8 cellular contexts compared by ENCODE assay signal in the genomic region with DNA sequence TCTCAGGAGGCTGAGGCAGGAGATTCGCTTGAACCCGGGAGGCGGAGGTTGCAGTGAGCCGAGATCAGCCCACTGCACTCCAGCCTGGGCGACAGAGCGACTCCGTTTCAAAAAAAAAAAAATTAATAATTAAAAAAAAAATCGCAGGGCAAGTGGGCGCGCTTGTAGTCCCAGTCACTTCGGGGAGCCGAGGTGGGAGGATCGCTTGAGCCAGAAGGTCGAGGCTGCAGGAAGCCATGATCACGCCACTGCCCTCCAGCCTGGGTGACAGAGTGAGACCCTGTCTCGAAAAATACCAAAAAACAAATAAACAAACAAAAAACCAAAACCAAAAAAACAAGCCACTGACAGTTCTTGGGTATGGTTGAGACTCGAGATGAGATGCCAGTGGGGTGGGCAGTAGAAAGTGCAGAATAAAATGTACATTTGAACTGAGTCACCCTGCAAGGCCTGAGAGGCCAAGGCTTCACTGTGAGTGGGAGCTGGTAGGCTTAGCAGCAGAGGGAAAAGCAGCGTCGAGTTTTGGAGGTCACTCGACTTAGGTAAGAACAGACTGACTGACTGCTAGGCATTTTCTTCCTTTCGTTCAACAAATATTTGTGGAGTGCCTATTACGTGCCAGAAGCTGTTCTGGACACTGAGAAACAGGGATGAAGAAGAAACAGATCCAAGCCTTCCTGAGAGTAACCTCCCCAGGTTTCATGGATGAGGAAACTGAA. TPM values are rescaled to one million over a fixed set of nuclear protein-coding genes. Genes with fewer than 3 reads are reported as not detected.
DNase-seq lines count a peak whose midpoint lies in the region; ATAC-seq and TF ChIP-seq lines count a peak whose summit lies in the region.

No MANE protein-coding gene starts in this region.

- H2AFZ ChIP-seq in PC-3 (ENCODE audit: low read length) (peak overlapping the region; percentile 71), neuron (ENCODE audit: low read depth, low read length) (peak overlapping the region; percentile 48)

- H3K27me3 ChIP-seq in PC-3 (ENCODE audit: low read length) (no peaks in the 10 kb centered on the region), duodenal mucosa (ENCODE audit: control insufficient read depth in 1 of 2, insufficient read depth in 2 of 2, low read length in 2 of 2) (no peaks in the 10 kb centered on the region), neuron (ENCODE audit: insufficient read depth, low read length) (no peaks in the 10 kb centered on the region)

- peak; percentile 8 for ATAC-seq in PC-3

- peaks cover 22% of the 10 kb centered on the region for H3K4me1 ChIP-seq in PC-3 (ENCODE audit: insufficient read depth, low read length)
- peaks cover 13 to 17% of the 10 kb centered on the region in 2 donors for H3K4me1 ChIP-seq in duodenal mucosa (ENCODE audit: control insufficient read depth in 1 of 2, insufficient read depth in 2 of 2, low read length in 2 of 2)
- H3K4me1 ChIP-seq in neuron (ENCODE audit: insufficient read depth, low read length) = peaks cover 12% of the 10 kb centered on the region

- H3K9ac ChIP-seq in PC-3 (ENCODE audit: low read length) = peak overlapping the region; percentile 98
- peak overlapping the region; percentile 70 to 95 for H3K9ac ChIP-seq in duodenal mucosa (ENCODE audit: low read depth in 1 of 2, low read length in 2 of 2)

- CTCF ChIA-PET in PC-3 (lab: Charles Lee) = no interaction called here

- TF ChIP-seq CTCF in PC-3 (conservative IDR thresholded peaks at IDR 0.05; ENCODE audit: low read depth, low read length) = no peak

- POLR2A ChIA-PET in PC-3 (lab: Charles Lee; ENCODE audit: unreplicated experiment) = interaction anchor here (0.5 to 1.2 kb wide), 4 partner anchors 10 to 1407 kb away, joined by 3 to 28 read pairs (median 5); no protein-coding TSS in a partner anchor

- H3K4me3 ChIP-seq in PC-3 (ENCODE audit: low read length) (peak overlapping the region; percentile 93; the same call in 1 of the 2 replicates), duodenal mucosa (ENCODE audit: low read depth in 1 of 2, low read length in 2 of 2) (peak overlapping the region; percentile 84 to 97), neuron (ENCODE audit: low read length) (peak overlapping the region; percentile 75)

- intact Hi-C loops in PC-3 (cut with micrococcal nuclease) = loop anchor here (1.0 kb wide), 1 partner anchor 9 kb away; no protein-coding TSS in a partner anchor

- H3K9me3 ChIP-seq in PC-3 (ENCODE audit: low read length) = no peaks in the 10 kb centered on the region
- H3K9me3 ChIP-seq in duodenal mucosa (ENCODE audit: control insufficient read depth in 1 of 2, low read length in 2 of 2) = no peaks in the 10 kb centered on the region
- H3K9me3 ChIP-seq in neuron (ENCODE audit: low read length) = no peaks in the 10 kb centered on the region

- H3K9me2 ChIP-seq in PC-3 (replicated peaks; ENCODE audit: low read length) = no peaks in the 10 kb centered on the region

- peak overlapping the region; percentile 94 for H3K4me2 ChIP-seq in PC-3 (ENCODE audit: low read length)

- H3K27ac ChIP-seq in PC-3 (ENCODE audit: low read length) = peak overlapping the region; percentile 82
- H3K27ac ChIP-seq in duodenal mucosa (ENCODE audit: low read depth, low read length) = peak overlapping the region; percentile 97

- DNase-seq in NCI-H2196 (lab: John Stamatoyannopoulos, UW; ENCODE audit: unreplicated experiment) = peak; percentile 43
- DNase-seq in NCI-H2196 treated with DMSO at 0.1 percent for 48 hours (lab: John Stamatoyannopoulos, UW; ENCODE audit: unreplicated experiment) = no peak
- no peak for DNase-seq in PC-3
- DNase-seq in EL = no peak
- no peak for DNase-seq in occipital lobe (lab: John Stamatoyannopoulos, UW)
- DNase-seq in cortex of kidney (lab: John Stamatoyannopoulos, UW) = no peak

- peaks cover 5% of the 10 kb centered on the region for H3F3A ChIP-seq in PC-3 (ENCODE audit: low read length, unreplicated experiment)

- peaks cover 36% of the 10 kb centered on the region for H4K20me1 ChIP-seq in PC-3 (ENCODE audit: low read length)

- peaks cover 57% of the 10 kb centered on the region for H3K79me2 ChIP-seq in PC-3 (ENCODE audit: low read length)

- BruUV-seq in PC-3 (replicated peaks; lab: Mats Ljungman, UMichigan) = TSS peak; percentile 78

- H3K36me3 ChIP-seq in PC-3 (ENCODE audit: low read depth, low read length) = peaks cover 31% of the 10 kb centered on the region
- peaks cover 4 to 14% of the 10 kb centered on the region in 2 donors for H3K36me3 ChIP-seq in duodenal mucosa (ENCODE audit: control insufficient read depth in 1 of 2, insufficient read depth in 2 of 2, low read length in 2 of 2)
- H3K36me3 ChIP-seq in neuron (ENCODE audit: insufficient read depth, low read length) = peaks cover 5% of the 10 kb centered on the region

RNA-seq across cellular contexts. Expression of a gene that starts 0.6 kb away (rescaled TPM):
- total RNA-seq in PC-3 (2014; rRNA removed) (1,402 and 1,441 TPM in 2 replicates), occipital lobe (119 TPM)

RNA-seq across cellular contexts. Expression of a gene that starts 18.4 kb away (rescaled TPM):
- total RNA-seq in PC-3 (2014; rRNA removed) = 0.15 TPM in 1 of 2 replicates, not detected in the other
- total RNA-seq in occipital lobe = not detected

Comparison
In these comparisons a context has a peak if more than half of its experiments do, and no peak if none do; other contexts are left out.
1. RNA of a gene that starts 0.6 kb away (total RNA-seq): 1,402 to 1,441 TPM in PC-3; 119 TPM in occipital lobe (single experiment); every median in the first group is over 10 times any median in the second.
2. Peak in every context shown above with its lines, with median percentiles within 50 percentile points of each other: H3K4me3 ChIP-seq.